In the genomic region with DNA sequence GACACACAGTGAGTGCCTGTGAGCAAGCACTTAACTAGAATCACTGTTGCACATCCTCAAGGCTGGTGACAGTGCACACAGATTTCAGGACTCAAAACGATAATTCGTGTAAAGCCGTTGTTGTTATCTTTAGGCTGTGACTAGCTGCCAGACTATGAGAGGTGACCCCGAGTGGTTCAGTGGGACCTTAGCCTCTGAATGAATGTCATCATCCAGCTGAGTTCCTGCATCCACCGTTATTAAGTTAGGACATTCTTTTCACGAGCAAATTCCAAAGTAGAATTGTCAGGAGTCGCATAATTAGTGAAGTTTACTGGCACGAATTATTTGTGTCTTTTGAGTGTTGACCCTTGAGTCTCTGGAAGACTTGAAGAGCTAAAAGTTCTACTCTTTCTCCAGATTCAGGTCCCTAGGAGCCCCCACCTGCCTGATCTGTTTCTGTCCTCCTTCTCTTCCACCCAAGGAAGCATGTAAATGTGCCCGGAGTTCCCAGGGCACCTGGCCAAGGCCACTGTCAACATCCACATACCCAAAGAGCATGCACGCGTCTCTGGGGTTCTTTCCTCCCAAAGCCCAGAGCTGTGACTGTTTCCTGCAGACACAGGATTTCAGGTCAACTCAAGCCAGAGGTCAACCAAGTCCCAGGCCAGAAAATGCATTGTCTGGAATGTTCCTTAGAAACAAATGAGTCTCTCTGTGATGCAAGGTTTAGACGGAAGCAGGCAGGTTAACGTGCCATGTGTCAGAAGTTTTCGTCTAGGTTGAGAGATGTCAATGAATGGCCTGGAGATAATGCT, we compare ENCODE assay signal across 16 cellular contexts.
A peak's percentile ranks its signal among the peaks of the same experiment; 100 is the strongest.
DNase-seq lines count a peak whose midpoint lies in the region; ATAC-seq, FAIRE-seq and TF ChIP-seq lines count a peak whose summit lies in the region.
"Had no signal": no experiment of that assay in that cellular context is flagged by ENCODE, and none has a peak within 500 bp of the region (broad histone marks: within the 10 kb centered on the region; RNA-seq: fewer than 3 reads in every experiment).

No MANE protein-coding gene starts in this region.

- H3K4me1 Mint-ChIP-seq in astrocyte (ENCODE audit: low read depth, unreplicated experiment), result peaks cover 22% of the 10 kb centered on the region

- peak in 1 of 2 donors; percentile 17 for ATAC-seq in left cardiac atrium
- ATAC-seq: T-cell had no signal

- H3K27me3 Mint-ChIP-seq in astrocyte (ENCODE audit: low read depth, unreplicated experiment), result peaks cover 1% of the 10 kb centered on the region
- H3K27me3 Mint-ChIP-seq: T-cell had no signal

- H4K20me1 ChIP-seq in astrocyte (ENCODE audit: insufficient read depth, low read length), result no peaks in the 10 kb centered on the region

- H3K27ac Mint-ChIP-seq in astrocyte (ENCODE audit: unreplicated experiment), result no peak overlapping the region
- H3K27ac Mint-ChIP-seq: endodermal cell, T-cell had no signal

- H2AFZ ChIP-seq in astrocyte (ENCODE audit: low read depth, low read length), result no peak overlapping the region
- no peak overlapping the region for H2AFZ ChIP-seq in parathyroid adenoma

- no peak overlapping the region for H3K4me3 Mint-ChIP-seq in astrocyte (ENCODE audit: unreplicated experiment)
- H3K4me3 Mint-ChIP-seq: endodermal cell, T-cell had no signal

- H3K9ac ChIP-seq in astrocyte (ENCODE audit: low read length) (no peak overlapping the region), parathyroid adenoma (no peak overlapping the region)
- H3K9ac ChIP-seq: KMS-11 had no signal

- no peaks in the 10 kb centered on the region for H3K79me2 ChIP-seq in astrocyte (ENCODE audit: insufficient read depth, low read length)
- no peaks in the 10 kb centered on the region for H3K79me2 ChIP-seq in parathyroid adenoma

- no peaks in the 10 kb centered on the region for H3K9me3 Mint-ChIP-seq in astrocyte (ENCODE audit: unreplicated experiment)
- H3K9me3 Mint-ChIP-seq: T-cell had no signal

- peak; percentile 49 for FAIRE-seq in astrocyte (lab: Jason Lieb, UNC)

- H3K27me3 ChIP-seq in astrocyte (ENCODE audit: insufficient read depth, low read length) (no peaks in the 10 kb centered on the region), parathyroid adenoma (ENCODE audit: control insufficient read depth, insufficient read depth, low read length) (no peaks in the 10 kb centered on the region)

- DNase-seq in AG08395 (ENCODE audit: low spot score) (peak; percentile 49), astrocyte (ENCODE audit: low read depth) (peak; percentile 58), left cardiac atrium (peak; percentile 67), NCI-H2081 (lab: John Stamatoyannopoulos, UW) (no peak), KG1 (lab: John Stamatoyannopoulos, UW) (no peak), cerebellar cortex (ENCODE audit: low spot score) (no peak)
- no peak for DNase-seq in activated CD4-positive, alpha-beta T cell treated with anti-CD3 and anti-CD28 coated beads, Interleukin-2, amount 50 U/mL, for 4 hours
- DNase-seq: activated CD4-positive, alpha-beta T cell treated with anti-CD3 and anti-CD28 coated beads, Interleukin-2, amount 50 U/mL, for 48 hours; activated naive CD4-positive, alpha-beta T cell treated with Interleukin-2 at 50 U/mL for 16 hours; DMS53; endodermal cell; NCI-H2107; substantia nigra had no signal

- no peaks in the 10 kb centered on the region for H3K9me3 ChIP-seq in astrocyte (ENCODE audit: insufficient read depth, low read depth, low read length)
- H3K9me3 ChIP-seq in parathyroid adenoma (ENCODE audit: control insufficient read depth, low read length), result no peaks in the 10 kb centered on the region

- intact Hi-C loops in left cardiac atrium (cut with DNase I), result no loop called here

- no peaks in the 10 kb centered on the region for H3K36me3 ChIP-seq in astrocyte (ENCODE audit: insufficient read depth, low read length)
- no peaks in the 10 kb centered on the region for H3K36me3 ChIP-seq in parathyroid adenoma (ENCODE audit: control insufficient read depth, insufficient read depth, low read length)

- H3K4me2 ChIP-seq in astrocyte (ENCODE audit: low read length), result peak overlapping the region; percentile 4
- H3K4me2 ChIP-seq in parathyroid adenoma (ENCODE audit: low read length), result no peak overlapping the region
- H3K4me2 ChIP-seq: KMS-11 had no signal

- H3K4me3 ChIP-seq in astrocyte (ENCODE audit: insufficient read depth, low read depth, low read length) (no peak overlapping the region), parathyroid adenoma (ENCODE audit: low read depth, low read length) (no peak overlapping the region)

- H3K4me1 ChIP-seq in astrocyte (ENCODE audit: insufficient read depth, low read length) (peaks cover 30% of the 10 kb centered on the region), parathyroid adenoma (no peaks in the 10 kb centered on the region)

- peaks cover 4% of the 10 kb centered on the region for H3K36me3 Mint-ChIP-seq in astrocyte (ENCODE audit: low read depth, unreplicated experiment)
- H3K36me3 Mint-ChIP-seq: T-cell had no signal

- H3K27ac ChIP-seq in astrocyte (ENCODE audit: low read depth, low read length), result no peak overlapping the region
- H3K27ac ChIP-seq in parathyroid adenoma, result peak overlapping the region; percentile 24
- H3K27ac ChIP-seq: KMS-11 had no signal

- TF ChIP-seq CTCF in astrocyte (IDR thresholded peaks at IDR 0.05; ENCODE audit: insufficient read depth, low read depth, low read length) (no peak), parathyroid adenoma (IDR thresholded peaks at IDR 0.05) (no peak)

Comparison
In these comparisons a context has a peak if more than half of its experiments do, and no peak if none do; other contexts are left out.
1. DNase-seq: peak in AG08395 (single experiment), astrocyte (single experiment) and left cardiac atrium (single experiment); none in NCI-H2081 (0 of 2), KG1 (single experiment), cerebellar cortex (single experiment) and activated CD4-positive, alpha-beta T cell treated with anti-CD3 and anti-CD28 coated beads, Interleukin-2, amount 50 U/mL, for 4 hours (0 of 2).